In genomic region chr11:58578635-58579191, GRCh38 we compare ENCODE assay signal across 8 cellular contexts. TPM values are rescaled to one million over a fixed set of nuclear protein-coding genes. Genes with fewer than 3 reads are reported as not detected.
A peak's percentile ranks its signal among the peaks of the same experiment; 100 is the strongest.
DNase-seq lines count a peak whose midpoint lies in the region; ATAC-seq, FAIRE-seq and TF ChIP-seq lines count a peak whose summit lies in the region.

A gene with protein sequence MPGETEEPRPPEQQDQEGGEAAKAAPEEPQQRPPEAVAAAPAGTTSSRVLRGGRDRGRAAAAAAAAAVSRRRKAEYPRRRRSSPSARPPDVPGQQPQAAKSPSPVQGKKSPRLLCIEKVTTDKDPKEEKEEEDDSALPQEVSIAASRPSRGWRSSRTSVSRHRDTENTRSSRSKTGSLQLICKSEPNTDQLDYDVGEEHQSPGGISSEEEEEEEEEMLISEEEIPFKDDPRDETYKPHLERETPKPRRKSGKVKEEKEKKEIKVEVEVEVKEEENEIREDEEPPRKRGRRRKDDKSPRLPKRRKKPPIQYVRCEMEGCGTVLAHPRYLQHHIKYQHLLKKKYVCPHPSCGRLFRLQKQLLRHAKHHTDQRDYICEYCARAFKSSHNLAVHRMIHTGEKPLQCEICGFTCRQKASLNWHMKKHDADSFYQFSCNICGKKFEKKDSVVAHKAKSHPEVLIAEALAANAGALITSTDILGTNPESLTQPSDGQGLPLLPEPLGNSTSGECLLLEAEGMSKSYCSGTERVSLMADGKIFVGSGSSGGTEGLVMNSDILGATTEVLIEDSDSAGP (plus strand): TSS chr11:58579063. CDS start chr11:58579282, 219 bp downstream.

- H3K36me3 ChIP-seq in ACC112 (ENCODE audit: insufficient read depth, low read length) (no peaks in the 10 kb centered on the region), small intestine (ENCODE audit: control insufficient read depth in 2 of 2, insufficient read depth in 2 of 2, low read length in 2 of 2) (peaks cover 0 to 1% of the 10 kb centered on the region in 2 donors)

- H3K9me3 ChIP-seq in small intestine (ENCODE audit: control insufficient read depth, low read depth) = no peaks in the 10 kb centered on the region

- H3K4me3 Mint-ChIP-seq in activated B cell treated with CpG ODN at 0.5 μM for 24 hours = peak within 1 kb of the TSS; percentile 96

- H3K27me3 ChIP-seq in ACC112 (ENCODE audit: insufficient read depth, low read length) (no peaks in the 10 kb centered on the region), small intestine (ENCODE audit: control insufficient read depth in 2 of 2, insufficient read depth in 2 of 2, low read length in 2 of 2) (no peaks in the 10 kb centered on the region)

- H3K4me1 ChIP-seq in ACC112 (ENCODE audit: control insufficient read depth, insufficient read depth, low read length, unreplicated experiment) (peaks cover 59% of the 10 kb centered on the region), small intestine (ENCODE audit: control insufficient read depth in 2 of 2, insufficient read depth in 1 of 2, low read depth in 1 of 2, low read length in 1 of 2) (peaks cover 9 to 11% of the 10 kb centered on the region in 2 donors)

- H3K4me3 ChIP-seq in ACC112 (ENCODE audit: low read depth, low read length) = peak within 1 kb of the TSS; percentile 88
- H3K4me3 ChIP-seq in cardiac fibroblast (replicated peaks in 1 of 2; ENCODE audit: low read depth in 2 of 2, low read length in 2 of 2) = peak within 1 kb of the TSS; percentile 85 to 95
- H3K4me3 ChIP-seq in small intestine (ENCODE audit: low read depth in 1 of 2, low read length in 2 of 2) = peak within 1 kb of the TSS; percentile 90 to 99

- FAIRE-seq in small intestine (lab: Jason Lieb, UNC) = no peak

- TF ChIP-seq CTCF in activated B cell treated with CpG ODN at 0.5 μM for 24 hours (IDR thresholded peaks at IDR 0.05) (no peak), cardiac fibroblast (IDR thresholded peaks at IDR 0.05; ENCODE audit: low read depth, low read length) (no peak)

- no peaks in the 10 kb centered on the region for H3K27me3 Mint-ChIP-seq in activated B cell treated with CpG ODN at 0.5 μM for 24 hours

- intact Hi-C loops in activated B cell treated with CpG ODN at 0.5 μM for 24 hours (cut with micrococcal nuclease) = loop anchor here (1.0 to 5.0 kb wide), 17 partner anchors 10 to 1253 kb away; partner anchors contain the start of genes CLP1, FAM111A, MED19 and PATL1

- CTCF ChIA-PET in activated B cell treated with CpG ODN at 0.5 μM for 24 hours (lab: Charles Lee) = interaction anchor here (2.3 to 4.0 kb wide), 3 partner anchors 11 to 557 kb away, joined by 12 to 30 read pairs (median 28); no protein-coding TSS in a partner anchor

- WGBS in small intestine, 3 donors = 0 to 1% (median 0%) methylated on average over 33 to 51 of the region's 51 CpGs

- H2AFZ ChIP-seq in ACC112 (ENCODE audit: low read length, unreplicated experiment) = peak within 1 kb of the TSS; percentile 78

- H3K27ac Mint-ChIP-seq in activated B cell treated with CpG ODN at 0.5 μM for 24 hours = peak within 1 kb of the TSS; percentile 100

- peak; percentile 90 for DNase-seq in NCI-H345 treated with DMSO at 0.1 percent for 48 hours (lab: John Stamatoyannopoulos, UW; ENCODE audit: unreplicated experiment)
- peak; percentile 86 for DNase-seq in activated B cell treated with CpG ODN at 0.5 μM for 24 hours
- DNase-seq in cardiac fibroblast (ENCODE audit: low read depth in 2 of 2) = peak; percentile 99
- peak; percentile 82 for DNase-seq in iPS-NIHi7 (ENCODE audit: extremely low spot score)
- peak; percentile 99 for DNase-seq in small intestine

- no peaks in the 10 kb centered on the region for H3K9me3 Mint-ChIP-seq in activated B cell treated with CpG ODN at 0.5 μM for 24 hours

- peaks cover 50% of the 10 kb centered on the region for H3K36me3 Mint-ChIP-seq in activated B cell treated with CpG ODN at 0.5 μM for 24 hours (ENCODE audit: low read depth)

- POLR2A ChIA-PET in activated B cell treated with CpG ODN at 0.5 μM for 24 hours (lab: Charles Lee) = interaction anchor here (0.7 to 6.2 kb wide), 24 partner anchors 8 to 1037 kb away, joined by 3 to 63 read pairs (median 8); partner anchors contain the start of genes FAM111A, FAM111B, MPEG1 and OSBP

- peak; percentile 37 for ATAC-seq in GM18907 (IDR thresholded peaks at IDR 0.05; ENCODE audit: unreplicated experiment)
- ATAC-seq in HG03159 (IDR thresholded peaks at IDR 0.05; ENCODE audit: unreplicated experiment) = peak; percentile 35
- ATAC-seq in activated B cell treated with CpG ODN at 0.5 μM for 24 hours (ENCODE audit: low read depth) = peak; percentile 53

- peak within 1 kb of the TSS; percentile 99 for H3K27ac ChIP-seq in ACC112 (ENCODE audit: low read depth, low read length)
- peak within 1 kb of the TSS; percentile 98 to 100 for H3K27ac ChIP-seq in small intestine (ENCODE audit: low read depth in 1 of 2, low read length in 1 of 2)

- H3K79me2 ChIP-seq in ACC112 (ENCODE audit: control insufficient read depth, insufficient read depth, low read length, unreplicated experiment) = peaks cover 69% of the 10 kb centered on the region

- peaks cover 82% of the 10 kb centered on the region for H3K4me1 Mint-ChIP-seq in activated B cell treated with CpG ODN at 0.5 μM for 24 hours

RNA-seq across cellular contexts. Expression of the gene that starts here (rescaled TPM):
- 50.8 and 52.9 TPM in 2 replicates for total RNA-seq in activated B cell treated with CpG ODN at 0.5 μM for 24 hours
- polyA plus RNA-seq in small intestine = 10 to 100 TPM; 24.8 to 31.0 (median 24.9) TPM

Comparison
In these comparisons a context has a peak if more than half of its experiments do, and no peak if none do; other contexts are left out.
1. Peak in every context shown above with its lines: DNase-seq, ATAC-seq, H3K4me3 ChIP-seq and H3K27ac ChIP-seq.